Comparison of ENCODE assay signal across 1 cellular context in the genomic region with DNA sequence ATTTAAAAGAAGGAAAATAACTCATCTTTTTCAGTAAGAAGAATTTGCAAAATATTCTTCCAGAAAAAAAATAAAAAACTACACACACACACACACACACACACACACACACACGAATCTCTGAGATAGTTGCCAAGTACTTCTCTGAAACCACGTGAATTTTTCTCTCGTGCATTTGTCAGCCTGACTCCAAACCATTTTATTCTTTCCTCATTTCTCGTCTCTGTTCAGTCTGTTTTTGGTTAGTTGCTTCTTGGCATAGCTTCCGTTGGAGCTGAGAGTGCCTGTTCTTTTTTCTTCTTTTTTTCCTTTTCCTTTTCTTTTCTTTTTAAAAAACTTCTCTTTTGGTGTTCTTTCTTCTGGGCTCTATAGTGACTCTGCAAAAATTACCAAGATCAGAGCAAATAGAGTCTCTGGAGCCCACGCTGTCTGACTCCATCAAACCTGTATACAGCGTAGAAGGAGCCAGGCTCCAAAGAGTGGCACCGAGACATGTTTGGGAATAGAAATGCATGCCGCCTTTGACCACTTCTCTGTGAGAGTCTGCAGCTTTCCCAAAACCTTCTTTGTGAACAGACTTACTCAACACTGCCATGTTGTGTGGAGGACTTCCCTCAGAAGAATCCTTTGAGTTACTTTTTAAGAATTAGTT.
TF ChIP-seq lines count a peak whose summit lies in the region.

No MANE protein-coding gene starts in this region.

TF ChIP-seq in SK-N-SH, 30 proteins besides CTCF, POLR2A, EP300 and RAD21 (continued from another document):
- TF ChIP-seq ZBTB33 (IDR thresholded peaks at IDR 0.05; ENCODE audit: borderline replicate concordance, low read depth) (no peak), MEF2A (IDR thresholded peaks at IDR 0.05; ENCODE audit: borderline replicate concordance, low read depth) (no peak), SIN3A (IDR thresholded peaks at IDR 0.05; ENCODE audit: borderline replicate concordance, low read depth, low read length) (peak; percentile 60; the same call in 1 of the 2 replicates), RCOR1 (IDR thresholded peaks at IDR 0.05; ENCODE audit: low read length) (no peak), YY1 (IDR thresholded peaks at IDR 0.05; ENCODE audit: low read depth) (no peak), FOXJ3 (CRISPR knock-in tag; IDR thresholded peaks at IDR 0.05) (no peak), ELF1 (IDR thresholded peaks at IDR 0.05) (no peak), JUND (IDR thresholded peaks at IDR 0.05) (no peak), EZH2phosphoT487 (IDR thresholded peaks at IDR 0.05; ENCODE audit: borderline replicate concordance, low read depth) (no peak), MXI1 (IDR thresholded peaks at IDR 0.05; ENCODE audit: low read depth, low read length) (no peak), NRF1 (IDR thresholded peaks at IDR 0.05; ENCODE audit: low read depth, low read length) (no peak), TCF12 (IDR thresholded peaks at IDR 0.05) (peak; percentile 51), PBX3 (IDR thresholded peaks at IDR 0.05) (no peak), GATA2 (CRISPR knock-in tag; IDR thresholded peaks at IDR 0.05) (no peak), REST (IDR thresholded peaks at IDR 0.05; ENCODE audit: low read depth, low read length) (no peak)
- TF ChIP-seq, protein P1, sequence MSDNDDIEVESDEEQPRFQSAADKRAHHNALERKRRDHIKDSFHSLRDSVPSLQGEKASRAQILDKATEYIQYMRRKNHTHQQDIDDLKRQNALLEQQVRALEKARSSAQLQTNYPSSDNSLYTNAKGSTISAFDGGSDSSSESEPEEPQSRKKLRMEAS (IDR thresholded peaks at IDR 0.05; ENCODE audit: low read depth), result peak; percentile 62
- TF ChIP-seq, protein P2, sequence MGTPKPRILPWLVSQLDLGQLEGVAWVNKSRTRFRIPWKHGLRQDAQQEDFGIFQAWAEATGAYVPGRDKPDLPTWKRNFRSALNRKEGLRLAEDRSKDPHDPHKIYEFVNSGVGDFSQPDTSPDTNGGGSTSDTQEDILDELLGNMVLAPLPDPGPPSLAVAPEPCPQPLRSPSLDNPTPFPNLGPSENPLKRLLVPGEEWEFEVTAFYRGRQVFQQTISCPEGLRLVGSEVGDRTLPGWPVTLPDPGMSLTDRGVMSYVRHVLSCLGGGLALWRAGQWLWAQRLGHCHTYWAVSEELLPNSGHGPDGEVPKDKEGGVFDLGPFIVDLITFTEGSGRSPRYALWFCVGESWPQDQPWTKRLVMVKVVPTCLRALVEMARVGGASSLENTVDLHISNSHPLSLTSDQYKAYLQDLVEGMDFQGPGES (IDR thresholded peaks at IDR 0.05; ENCODE audit: low read depth, low read length), result no peak
- TF ChIP-seq, protein P3, sequence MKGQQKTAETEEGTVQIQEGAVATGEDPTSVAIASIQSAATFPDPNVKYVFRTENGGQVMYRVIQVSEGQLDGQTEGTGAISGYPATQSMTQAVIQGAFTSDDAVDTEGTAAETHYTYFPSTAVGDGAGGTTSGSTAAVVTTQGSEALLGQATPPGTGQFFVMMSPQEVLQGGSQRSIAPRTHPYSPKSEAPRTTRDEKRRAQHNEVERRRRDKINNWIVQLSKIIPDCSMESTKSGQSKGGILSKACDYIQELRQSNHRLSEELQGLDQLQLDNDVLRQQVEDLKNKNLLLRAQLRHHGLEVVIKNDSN (IDR thresholded peaks at IDR 0.05; ENCODE audit: borderline replicate concordance, low read depth), result no peak
